19 cellular contexts compared by ENCODE assay signal in genomic region chr12:12946686-12947355, GRCh38. TPM values are rescaled to one million over a fixed set of nuclear protein-coding genes. Genes with fewer than 3 reads are reported as not detected.
DNase-seq lines count a peak whose midpoint lies in the region; ATAC-seq and TF ChIP-seq lines count a peak whose summit lies in the region.
"Had no signal": no experiment of that assay in that cellular context is flagged by ENCODE, and none has a peak within 500 bp of the region (broad histone marks: within the 10 kb centered on the region; RNA-seq: fewer than 3 reads in every experiment).

No MANE protein-coding gene starts in this region.

- intact Hi-C loops in PC-3 (cut with micrococcal nuclease), result no loop called here

- no peaks in the 10 kb centered on the region for H3K9me3 Mint-ChIP-seq in activated naive CD4-positive, alpha-beta T cell treated with anti-CD3 and anti-CD28 coated beads, Interleukin-2, amount 10 ng/mL, durations not matched to agents 7 days and 5 days
- H3K9me3 Mint-ChIP-seq: activated CD4-positive, alpha-beta memory T cell treated with anti-CD3 and anti-CD28 coated beads for 36 hours; activated T-helper 1 cell treated with anti-CD3 and anti-CD28 coated beads, Interleukin-12 subunit alpha, Interleukin-12 subunit beta, Interleukin-2, Interleukin-4 antibody, amounts not matched to agents 30 ng/mL and 10 ng/mL and 1 ng/mL, durations not matched to agents 14 hours and 24 hours and 36 hours had no signal

- peak in 10 of 14 donors; percentile 12 to 55 (median 32) for DNase-seq in C1 segment of cervical spinal cord (lab: John Stamatoyannopoulos, UW)
- DNase-seq in PC-3, result peak; percentile 48
- peak; percentile 17 for DNase-seq in fibroblast of peridontal ligament (ENCODE audit: extremely low read depth)
- DNase-seq in pons (ENCODE audit: low spot score), result peak; percentile 98
- DNase-seq in GM13976 (ENCODE audit: low spot score), result no peak
- DNase-seq in activated naive CD4-positive, alpha-beta T cell treated with anti-CD3 and anti-CD28 coated beads, Interleukin-2, amount 10 ng/mL, durations not matched to agents 7 days and 5 days, result no peak
- DNase-seq in SIG-M5 treated with dmso at 0.1 percent for 504 hours (lab: John Stamatoyannopoulos, UW; ENCODE audit: unreplicated experiment), result no peak
- no peak for DNase-seq in hepatocyte (ENCODE audit: low spot score)
- DNase-seq: activated CD4-positive, alpha-beta memory T cell treated with anti-CD3 and anti-CD28 coated beads for 36 hours; colonic mucosa; DMS 273 treated with DMSO at 0.1 percent for 48 hours; kidney glomerular epithelial cell; NCI-H1694 treated with DMSO at 0.1 percent for 48 hours; NCI-H510A; stimulated activated naive CD4-positive, alpha-beta T cell treated with Interleukin-2 at 50 U/mL for 16 hours had no signal

- H4K20me1 ChIP-seq in PC-3 (ENCODE audit: low read length), result no peaks in the 10 kb centered on the region
- no peaks in the 10 kb centered on the region for H4K20me1 ChIP-seq in hepatocyte (ENCODE audit: insufficient read depth, poor library complexity, severe bottlenecking)

- H3K27ac Mint-ChIP-seq in activated naive CD4-positive, alpha-beta T cell treated with anti-CD3 and anti-CD28 coated beads, Interleukin-2, amount 10 ng/mL, durations not matched to agents 7 days and 5 days, result no peak overlapping the region
- H3K27ac Mint-ChIP-seq: activated CD4-positive, alpha-beta memory T cell treated with anti-CD3 and anti-CD28 coated beads for 36 hours; activated T-helper 1 cell treated with anti-CD3 and anti-CD28 coated beads, Interleukin-12 subunit alpha, Interleukin-12 subunit beta, Interleukin-2, Interleukin-4 antibody, amounts not matched to agents 30 ng/mL and 10 ng/mL and 1 ng/mL, durations not matched to agents 14 hours and 24 hours and 36 hours had no signal

- no TSS peak for BruUV-seq in PC-3 (replicated peaks; lab: Mats Ljungman, UMichigan)

- H3K4me1 Mint-ChIP-seq in activated naive CD4-positive, alpha-beta T cell treated with anti-CD3 and anti-CD28 coated beads, Interleukin-2, amount 10 ng/mL, durations not matched to agents 7 days and 5 days, result no peaks in the 10 kb centered on the region

- no peaks in the 10 kb centered on the region for H3F3A ChIP-seq in PC-3 (ENCODE audit: low read length, unreplicated experiment)

- peaks cover 27% of the 10 kb centered on the region for H3K27me3 Mint-ChIP-seq in activated naive CD4-positive, alpha-beta T cell treated with anti-CD3 and anti-CD28 coated beads, Interleukin-2, amount 10 ng/mL, durations not matched to agents 7 days and 5 days
- H3K27me3 Mint-ChIP-seq: activated CD4-positive, alpha-beta memory T cell treated with anti-CD3 and anti-CD28 coated beads for 36 hours had no signal

- H3K36me3 ChIP-seq in PC-3 (ENCODE audit: low read depth, low read length) (no peaks in the 10 kb centered on the region), hepatocyte (replicated peaks; ENCODE audit: insufficient read depth, low read depth) (no peaks in the 10 kb centered on the region)
- H3K36me3 ChIP-seq: colonic mucosa had no signal

- H3K27ac ChIP-seq in PC-3 (ENCODE audit: low read length) (peak overlapping the region; percentile 41), hepatocyte (no peak overlapping the region)
- H3K27ac ChIP-seq: colonic mucosa, parathyroid adenoma had no signal

- H3K4me1 ChIP-seq in PC-3 (ENCODE audit: insufficient read depth, low read length) (peaks cover 10% of the 10 kb centered on the region), hepatocyte (ENCODE audit: insufficient read depth) (no peaks in the 10 kb centered on the region)
- H3K4me1 ChIP-seq: colonic mucosa, parathyroid adenoma had no signal

- POLR2A ChIA-PET in PC-3 (lab: Charles Lee; ENCODE audit: unreplicated experiment), result no interaction called here

- H3K9me3 ChIP-seq in PC-3 (ENCODE audit: low read length) (no peaks in the 10 kb centered on the region), hepatocyte (ENCODE audit: low read depth) (no peaks in the 10 kb centered on the region)
- H3K9me3 ChIP-seq: colonic mucosa had no signal

- H3K79me2 ChIP-seq in PC-3 (ENCODE audit: low read length) (no peaks in the 10 kb centered on the region), hepatocyte (no peaks in the 10 kb centered on the region)
- H3K79me2 ChIP-seq: parathyroid adenoma had no signal

- H3K9ac ChIP-seq in PC-3 (ENCODE audit: low read length), result no peak overlapping the region
- H3K9ac ChIP-seq: parathyroid adenoma had no signal

- peak; percentile 95 for ATAC-seq in PC-3

- H2AFZ ChIP-seq in PC-3 (ENCODE audit: low read length) (no peak overlapping the region), hepatocyte (no peak overlapping the region)
- H2AFZ ChIP-seq: parathyroid adenoma had no signal

- H3K27me3 ChIP-seq in PC-3 (ENCODE audit: low read length) (no peaks in the 10 kb centered on the region), hepatocyte (no peaks in the 10 kb centered on the region)
- H3K27me3 ChIP-seq: colonic mucosa had no signal

- TF ChIP-seq CTCF in PC-3 (conservative IDR thresholded peaks at IDR 0.05; ENCODE audit: low read depth, low read length) (no peak), GM13976 (IDR thresholded peaks at IDR 0.05; ENCODE audit: borderline replicate concordance, control extremely low read depth, extremely low read depth, insufficient read depth, missing control alignments) (no peak), hepatocyte (IDR thresholded peaks at IDR 0.05; ENCODE audit: poor library complexity) (no peak)

- no peak overlapping the region for H3K4me3 Mint-ChIP-seq in activated naive CD4-positive, alpha-beta T cell treated with anti-CD3 and anti-CD28 coated beads, Interleukin-2, amount 10 ng/mL, durations not matched to agents 7 days and 5 days
- H3K4me3 Mint-ChIP-seq: activated CD4-positive, alpha-beta memory T cell treated with anti-CD3 and anti-CD28 coated beads for 36 hours; activated T-helper 1 cell treated with anti-CD3 and anti-CD28 coated beads, Interleukin-12 subunit alpha, Interleukin-12 subunit beta, Interleukin-2, Interleukin-4 antibody, amounts not matched to agents 30 ng/mL and 10 ng/mL and 1 ng/mL, durations not matched to agents 14 hours and 24 hours and 36 hours had no signal

- 75% methylated on average over 7 of the region's 7 CpGs for WGBS in hepatocyte (ENCODE audit: low lambda C conversion rate, missing lambda C conversion rate)

- in situ Hi-C loops in GM13976 (cut with MboI; ENCODE audit: low sequenced_read_pairs, unreplicated experiment), result no loop called here

- 0 out of 2 replicates have a peak overlapping the region, but pooled peaks have one; percentile 2 for H3K4me2 ChIP-seq in PC-3 (ENCODE audit: low read length)
- no peak overlapping the region for H3K4me2 ChIP-seq in hepatocyte

- H3K4me3 ChIP-seq in PC-3 (ENCODE audit: low read length) (no peak overlapping the region), hepatocyte (no peak overlapping the region)
- H3K4me3 ChIP-seq: colonic mucosa had no signal

- H3K36me3 Mint-ChIP-seq in activated naive CD4-positive, alpha-beta T cell treated with anti-CD3 and anti-CD28 coated beads, Interleukin-2, amount 10 ng/mL, durations not matched to agents 7 days and 5 days, result no peaks in the 10 kb centered on the region
- H3K36me3 Mint-ChIP-seq: activated CD4-positive, alpha-beta memory T cell treated with anti-CD3 and anti-CD28 coated beads for 36 hours had no signal

- H3K9me2 ChIP-seq in PC-3 (replicated peaks; ENCODE audit: low read length) (no peaks in the 10 kb centered on the region), hepatocyte (replicated peaks; ENCODE audit: insufficient read depth) (no peaks in the 10 kb centered on the region)

- CTCF ChIA-PET in PC-3 (lab: Charles Lee), result no interaction called here
- CTCF ChIA-PET in activated naive CD4-positive, alpha-beta T cell treated with anti-CD3 and anti-CD28 coated beads, Interleukin-2, amount 10 ng/mL, durations not matched to agents 7 days and 5 days (lab: Charles Lee), result interaction anchor here (0.7 to 1.0 kb wide), 2 partner anchors 30 to 32 kb away, joined by 3 to 4 read pairs; no protein-coding TSS in a partner anchor

RNA-seq across cellular contexts. Expression of gene GPRC5D, which starts 5.1 kb away (rescaled TPM):
- total RNA-seq in PC-3 (2014; rRNA removed) (not detected in 2 replicates), hepatocyte (not detected in 2 replicates)
- not detected in 2 replicates for polyA plus RNA-seq in hepatocyte
- total RNA-seq: activated T-helper 1 cell treated with anti-CD3 and anti-CD28 coated beads, Interleukin-12 subunit alpha, Interleukin-12 subunit beta, Interleukin-2, Interleukin-4 antibody, amounts not matched to agents 30 ng/mL and 10 ng/mL and 1 ng/mL, durations not matched to agents 14 hours and 24 hours and 36 hours; endothelial cell of umbilical vein; OCI-LY7 had no signal
- polyA plus RNA-seq: endothelial cell of umbilical vein had no signal

RNA-seq across cellular contexts. Expression of gene HEBP1, which starts 53.2 kb away (rescaled TPM):
- total RNA-seq in PC-3 (2014; rRNA removed), result 6.2 and 8.2 TPM in 2 replicates
- total RNA-seq in hepatocyte, result 30.1 and 35.6 TPM in 2 replicates
- 79.7 and 89.5 TPM in 2 replicates for polyA plus RNA-seq in hepatocyte

RNA-seq across cellular contexts. Expression of gene GPRC5A, which starts 55.5 kb away (rescaled TPM):
- total RNA-seq in PC-3 (2014; rRNA removed) (140 and 144 TPM in 2 replicates), hepatocyte (49.8 and 60.2 TPM in 2 replicates)
- polyA plus RNA-seq in hepatocyte, result 80.4 and 97.0 TPM in 2 replicates
- total RNA-seq: activated T-helper 1 cell treated with anti-CD3 and anti-CD28 coated beads, Interleukin-12 subunit alpha, Interleukin-12 subunit beta, Interleukin-2, Interleukin-4 antibody, amounts not matched to agents 30 ng/mL and 10 ng/mL and 1 ng/mL, durations not matched to agents 14 hours and 24 hours and 36 hours had no signal

Comparison
In these comparisons a context has a peak if more than half of its experiments do, and no peak if none do; other contexts are left out.
1. DNase-seq: peak in C1 segment of cervical spinal cord (10 of 14), PC-3 (single experiment), fibroblast of peridontal ligament (single experiment) and pons (single experiment); none in GM13976 (single experiment), activated naive CD4-positive, alpha-beta T cell treated with anti-CD3 and anti-CD28 coated beads, Interleukin-2, amount 10 ng/mL, durations not matched to agents 7 days and 5 days (single experiment), SIG-M5 treated with dmso at 0.1 percent for 504 hours (single experiment) and hepatocyte (single experiment).